Comparison of ENCODE assay signal across 17 cellular contexts in genomic region chr1:14940285-14940890, GRCh38.
A peak's percentile ranks its signal among the peaks of the same experiment; 100 is the strongest.
DNase-seq lines count a peak whose midpoint lies in the region; ATAC-seq and TF ChIP-seq lines count a peak whose summit lies in the region.
"Had no signal": no experiment of that assay in that cellular context is flagged by ENCODE, and none has a peak within 500 bp of the region (broad histone marks: within the 10 kb centered on the region; RNA-seq: fewer than 3 reads in every experiment).

No MANE protein-coding gene starts in this region.

- H3K4me1 ChIP-seq in HUES48 (ENCODE audit: control insufficient read depth, insufficient read depth, low read length) (no peaks in the 10 kb centered on the region; the same call in 1 of the 2 replicates), upper lobe of right lung (peaks cover 50% of the 10 kb centered on the region), left lung (peaks cover 8 to 18% of the 10 kb centered on the region in 2 donors)

- no peaks in the 10 kb centered on the region for H3K27me3 ChIP-seq in HUES48 (ENCODE audit: control insufficient read depth, insufficient read depth, low read length)
- no peaks in the 10 kb centered on the region for H3K27me3 ChIP-seq in upper lobe of right lung
- H3K27me3 ChIP-seq in left lung: no peaks in the 10 kb centered on the region
- H3K27me3 ChIP-seq: neutrophil, right atrium auricular region had no signal

- H3K4me1 Mint-ChIP-seq in endothelial cell (ENCODE audit: unreplicated experiment): peaks cover 34% of the 10 kb centered on the region
- H3K4me1 Mint-ChIP-seq in nephron progenitor cell: peaks cover 86% of the 10 kb centered on the region

- intact Hi-C loops in upper lobe of right lung (cut with DNase I): no loop called here
- intact Hi-C loops in left lung (cut with DNase I): no loop called here

- H3K27ac ChIP-seq in HUES48 (ENCODE audit: low read depth, low read length) (peak overlapping the region; percentile 25), upper lobe of right lung (peak overlapping the region; percentile 53), left lung (no peak overlapping the region)
- H3K27ac ChIP-seq: neutrophil, right atrium auricular region, WERI-Rb-1 had no signal

- H3K27ac Mint-ChIP-seq in endothelial cell (ENCODE audit: unreplicated experiment): peak overlapping the region; percentile 15
- peak overlapping the region; percentile 43 for H3K27ac Mint-ChIP-seq in nephron progenitor cell

- H3K4me3 Mint-ChIP-seq in endothelial cell (ENCODE audit: unreplicated experiment) (no peak overlapping the region), nephron progenitor cell (peak overlapping the region; percentile 26)

- H3K36me3 Mint-ChIP-seq in endothelial cell (ENCODE audit: low read depth, unreplicated experiment) (no peaks in the 10 kb centered on the region), nephron progenitor cell (ENCODE audit: low read depth) (no peaks in the 10 kb centered on the region)

- no peak for DNase-seq in endothelial cell (ENCODE audit: low spot score)
- no peak for DNase-seq in nephron progenitor cell
- no peak for DNase-seq in upper lobe of right lung
- no peak for DNase-seq in left lung
- DNase-seq in activated CD8-positive, alpha-beta memory T cell treated with anti-CD3 and anti-CD28 coated beads, Interleukin-2, amount 50 U/mL, for 4 hours: no peak
- DNase-seq: activated CD8-positive, alpha-beta memory T cell treated with anti-CD3 and anti-CD28 coated beads, Interleukin-2, amount 50 U/mL, for 48 hours; amygdala; caudate nucleus; left colon; NCI-H1105 treated with DMSO at 0.1 percent for 48 hours; NCI-H524 treated with DMSO at 0.1 percent for 48 hours; SK-N-SH; WERI-Rb-1 had no signal

- TF ChIP-seq CTCF in endothelial cell (IDR thresholded peaks at IDR 0.05; ENCODE audit: unreplicated experiment) (no peak), nephron progenitor cell (IDR thresholded peaks at IDR 0.05) (no peak), upper lobe of right lung (IDR thresholded peaks at IDR 0.05) (no peak), left lung (IDR thresholded peaks at IDR 0.05) (no peak)

- no peaks in the 10 kb centered on the region for H3K36me3 ChIP-seq in HUES48 (ENCODE audit: control insufficient read depth, insufficient read depth, low read length)
- no peaks in the 10 kb centered on the region for H3K36me3 ChIP-seq in upper lobe of right lung
- H3K36me3 ChIP-seq in left lung: no peaks in the 10 kb centered on the region
- H3K36me3 ChIP-seq: neutrophil, right atrium auricular region, WERI-Rb-1 had no signal

- ATAC-seq in upper lobe of right lung (no peak), GM18870 (IDR thresholded peaks at IDR 0.05; ENCODE audit: unreplicated experiment) (no peak), left lung (no peak)
- ATAC-seq: left colon had no signal

- H3K4me3 ChIP-seq in HUES48 (ENCODE audit: low read depth, low read length) (no peak overlapping the region), upper lobe of right lung (no peak overlapping the region), left lung (no peak overlapping the region)
- H3K4me3 ChIP-seq: right atrium auricular region had no signal

- H3K27me3 Mint-ChIP-seq in endothelial cell (ENCODE audit: unreplicated experiment) (peaks cover 25% of the 10 kb centered on the region), nephron progenitor cell (ENCODE audit: low read depth, poor library complexity) (peaks cover 3% of the 10 kb centered on the region)

- no peaks in the 10 kb centered on the region for H3K9me3 ChIP-seq in HUES48 (ENCODE audit: control insufficient read depth, insufficient read depth, low read length)
- H3K9me3 ChIP-seq in upper lobe of right lung: no peaks in the 10 kb centered on the region
- no peaks in the 10 kb centered on the region for H3K9me3 ChIP-seq in left lung
- H3K9me3 ChIP-seq: neutrophil, right atrium auricular region, SK-N-SH had no signal

- no peaks in the 10 kb centered on the region for H3K9me3 Mint-ChIP-seq in endothelial cell (ENCODE audit: unreplicated experiment)
- no peaks in the 10 kb centered on the region for H3K9me3 Mint-ChIP-seq in nephron progenitor cell

- H3K9ac ChIP-seq in HUES48 (ENCODE audit: low read depth, low read length): no peak overlapping the region
- H3K9ac ChIP-seq: SK-N-SH had no signal

Comparison
In these comparisons a context has a peak if more than half of its experiments do, and no peak if none do; other contexts are left out.
1. H3K27ac ChIP-seq: peak in HUES48 (single experiment) and upper lobe of right lung (single experiment); none in left lung (0 of 2).